ENCODE assay signal across 1 cellular context in the genomic region with DNA sequence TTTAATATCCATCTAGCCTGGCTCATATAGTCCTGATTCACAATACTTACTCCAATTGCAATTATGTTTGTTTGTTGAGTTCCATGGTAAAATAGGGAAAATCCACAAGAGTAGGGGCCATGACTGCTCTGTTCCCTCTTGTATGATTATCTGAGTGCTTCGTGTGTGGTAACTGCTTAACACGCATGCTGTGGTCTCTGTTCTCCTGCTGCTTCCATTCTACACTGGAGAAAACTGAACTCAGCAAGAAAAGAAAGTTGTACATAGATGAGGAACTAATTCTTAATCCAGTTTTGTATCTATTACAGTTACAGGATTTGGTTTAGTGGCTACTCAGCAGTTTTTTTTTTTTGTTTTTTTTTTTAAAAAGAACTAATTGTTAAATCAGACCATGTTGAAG.
A peak's percentile ranks its signal among the peaks of the same experiment; 100 is the strongest.
TF ChIP-seq lines count a peak whose summit lies in the region.

No MANE protein-coding gene starts in this region.

TF ChIP-seq in HepG2, 621 proteins besides CTCF, POLR2A, EP300 and RAD21:
- TF ChIP-seq MAFK (conservative IDR thresholded peaks at IDR 0.05 in 1 of 2, IDR thresholded peaks at IDR 0.05 in 1 of 2; ENCODE audit: low read length in 2 of 2): peak in 1 of 2 experiments; percentile 51; a peak in 2 of 4 replicates
- no peak for TF ChIP-seq ZSCAN12 (CRISPR knock-in tag; IDR thresholded peaks at IDR 0.05)
